2 cellular contexts compared by ENCODE assay signal in the genomic region with DNA sequence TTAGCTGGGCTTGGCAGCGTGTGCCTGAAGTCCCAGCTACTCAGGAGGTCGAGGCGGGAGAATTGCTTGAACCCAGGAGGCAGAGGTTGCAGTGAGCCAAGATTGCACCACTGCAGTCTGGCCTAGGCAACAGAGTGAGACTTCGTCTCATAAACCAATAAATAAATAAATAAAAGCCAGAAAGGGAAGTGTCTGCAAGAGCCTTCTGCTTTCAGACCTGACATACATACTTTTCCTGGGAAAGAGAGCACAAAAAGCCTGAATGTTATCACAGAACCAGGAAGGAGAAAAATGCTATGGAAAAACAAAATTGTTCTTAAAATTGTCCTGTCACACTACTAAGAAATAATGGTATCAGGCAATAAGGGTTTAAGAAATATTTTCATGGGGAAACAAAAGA.
TF ChIP-seq lines count a peak whose summit lies in the region.

No MANE protein-coding gene starts in this region.

TF ChIP-seq in HepG2, 621 proteins besides CTCF, POLR2A, EP300 and RAD21:
- TF ChIP-seq THAP9 (CRISPR knock-in tag; IDR thresholded peaks at IDR 0.05; ENCODE audit: borderline replicate concordance) = no peak
- TF ChIP-seq RBM22 (optimal IDR thresholded peaks at IDR 0.05; ENCODE audit: low read length) = no peak
- no peak for TF ChIP-seq CENPX (CRISPR knock-in tag; IDR thresholded peaks at IDR 0.05)
- TF ChIP-seq, protein P1, sequence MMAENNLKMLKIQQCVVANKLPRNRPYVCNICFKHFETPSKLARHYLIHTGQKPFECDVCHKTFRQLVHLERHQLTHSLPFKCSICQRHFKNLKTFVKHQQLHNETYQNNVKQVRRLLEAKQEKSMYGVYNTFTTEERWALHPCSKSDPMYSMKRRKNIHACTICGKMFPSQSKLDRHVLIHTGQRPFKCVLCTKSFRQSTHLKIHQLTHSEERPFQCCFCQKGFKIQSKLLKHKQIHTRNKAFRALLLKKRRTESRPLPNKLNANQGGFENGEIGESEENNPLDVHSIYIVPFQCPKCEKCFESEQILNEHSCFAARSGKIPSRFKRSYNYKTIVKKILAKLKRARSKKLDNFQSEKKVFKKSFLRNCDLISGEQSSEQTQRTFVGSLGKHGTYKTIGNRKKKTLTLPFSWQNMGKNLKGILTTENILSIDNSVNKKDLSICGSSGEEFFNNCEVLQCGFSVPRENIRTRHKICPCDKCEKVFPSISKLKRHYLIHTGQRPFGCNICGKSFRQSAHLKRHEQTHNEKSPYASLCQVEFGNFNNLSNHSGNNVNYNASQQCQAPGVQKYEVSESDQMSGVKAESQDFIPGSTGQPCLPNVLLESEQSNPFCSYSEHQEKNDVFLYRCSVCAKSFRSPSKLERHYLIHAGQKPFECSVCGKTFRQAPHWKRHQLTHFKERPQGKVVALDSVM (CRISPR knock-in tag; IDR thresholded peaks at IDR 0.05) = no peak
- no peak for TF ChIP-seq ZNF446 (CRISPR knock-in tag; IDR thresholded peaks at IDR 0.05)
- no peak for TF ChIP-seq MTF1 (CRISPR knock-in tag; IDR thresholded peaks at IDR 0.05)
- TF ChIP-seq SMARCE1 (IDR thresholded peaks at IDR 0.05; ENCODE audit: borderline replicate concordance) = no peak
- no peak for TF ChIP-seq ARNT (IDR thresholded peaks at IDR 0.05)
- no peak for TF ChIP-seq MLLT10 (CRISPR knock-in tag; IDR thresholded peaks at IDR 0.05)
- TF ChIP-seq ZSCAN5A (CRISPR knock-in tag; IDR thresholded peaks at IDR 0.05; ENCODE audit: borderline replicate concordance) = no peak
- TF ChIP-seq MYC (CRISPR knock-in tag; IDR thresholded peaks at IDR 0.05; ENCODE audit: borderline replicate concordance) = no peak
- no peak for TF ChIP-seq ZBTB33 (CRISPR knock-in tag; IDR thresholded peaks at IDR 0.05)
TF ChIP-seq in HepG2: peak in this region for 0.

TF ChIP-seq in K562, 482 proteins besides CTCF, POLR2A, EP300 and RAD21:
- TF ChIP-seq SPI1 (IDR thresholded peaks at IDR 0.05; ENCODE audit: borderline replicate concordance, low read depth, low read length) (peak; percentile 36; the same call in 1 of the 2 replicates), PHF21A (IDR thresholded peaks at IDR 0.05; ENCODE audit: borderline replicate concordance, low read depth) (no peak), CBX3 (IDR thresholded peaks at IDR 0.05; ENCODE audit: borderline replicate concordance in 1 of 2, low read length in 2 of 2) (no peak), ZNF175 (CRISPR knock-in tag; IDR thresholded peaks at IDR 0.05; ENCODE audit: low read depth) (no peak), SMARCE1 (IDR thresholded peaks at IDR 0.05) (no peak), RUNX1 (IDR thresholded peaks at IDR 0.05; ENCODE audit: low read depth) (no peak), NCOA1 (IDR thresholded peaks at IDR 0.05; ENCODE audit: low read depth) (no peak), TEAD1 (CRISPR knock-in tag; IDR thresholded peaks at IDR 0.05) (no peak)
- TF ChIP-seq, protein P2, sequence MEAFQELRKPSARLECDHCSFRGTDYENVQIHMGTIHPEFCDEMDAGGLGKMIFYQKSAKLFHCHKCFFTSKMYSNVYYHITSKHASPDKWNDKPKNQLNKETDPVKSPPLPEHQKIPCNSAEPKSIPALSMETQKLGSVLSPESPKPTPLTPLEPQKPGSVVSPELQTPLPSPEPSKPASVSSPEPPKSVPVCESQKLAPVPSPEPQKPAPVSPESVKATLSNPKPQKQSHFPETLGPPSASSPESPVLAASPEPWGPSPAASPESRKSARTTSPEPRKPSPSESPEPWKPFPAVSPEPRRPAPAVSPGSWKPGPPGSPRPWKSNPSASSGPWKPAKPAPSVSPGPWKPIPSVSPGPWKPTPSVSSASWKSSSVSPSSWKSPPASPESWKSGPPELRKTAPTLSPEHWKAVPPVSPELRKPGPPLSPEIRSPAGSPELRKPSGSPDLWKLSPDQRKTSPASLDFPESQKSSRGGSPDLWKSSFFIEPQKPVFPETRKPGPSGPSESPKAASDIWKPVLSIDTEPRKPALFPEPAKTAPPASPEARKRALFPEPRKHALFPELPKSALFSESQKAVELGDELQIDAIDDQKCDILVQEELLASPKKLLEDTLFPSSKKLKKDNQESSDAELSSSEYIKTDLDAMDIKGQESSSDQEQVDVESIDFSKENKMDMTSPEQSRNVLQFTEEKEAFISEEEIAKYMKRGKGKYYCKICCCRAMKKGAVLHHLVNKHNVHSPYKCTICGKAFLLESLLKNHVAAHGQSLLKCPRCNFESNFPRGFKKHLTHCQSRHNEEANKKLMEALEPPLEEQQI (IDR thresholded peaks at IDR 0.05) = no peak
TF ChIP-seq in K562: peak in this region for 1.
